1 cellular context compared by ENCODE assay signal in the genomic region with DNA sequence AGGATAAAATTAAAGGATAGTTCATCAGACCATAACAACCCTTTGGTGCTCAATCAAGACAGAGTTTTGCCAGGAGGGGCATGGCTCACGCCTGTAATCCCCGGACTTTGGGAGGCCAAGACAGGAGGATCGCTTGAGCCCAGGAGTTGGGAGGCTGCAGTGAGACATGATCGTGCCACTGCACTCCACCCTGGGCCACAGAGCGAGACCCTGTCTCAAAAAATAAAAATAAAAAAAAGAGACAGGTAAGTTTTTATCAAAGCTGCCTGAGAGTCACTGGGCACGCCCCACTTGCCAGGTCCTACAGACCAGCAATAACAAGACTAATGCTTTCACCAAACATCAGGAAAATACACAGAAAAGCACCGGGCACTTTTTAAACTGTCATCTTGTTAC.
TF ChIP-seq lines count a peak whose summit lies in the region.

No MANE protein-coding gene starts in this region.

TF ChIP-seq in IMR-90, 13 proteins besides CTCF, POLR2A, EP300 and RAD21 (continued from another document):
- TF ChIP-seq FOS (IDR thresholded peaks at IDR 0.05; ENCODE audit: low read depth, low read length) (no peak), RFX5 (IDR thresholded peaks at IDR 0.05; ENCODE audit: low read depth, low read length) (no peak), CEBPB (IDR thresholded peaks at IDR 0.05; ENCODE audit: low read depth, low read length) (no peak), CHD1 (IDR thresholded peaks at IDR 0.05; ENCODE audit: low read depth, low read length) (no peak), MAZ (IDR thresholded peaks at IDR 0.05; ENCODE audit: borderline replicate concordance, low read depth, low read length) (no peak)
- TF ChIP-seq, protein P1, sequence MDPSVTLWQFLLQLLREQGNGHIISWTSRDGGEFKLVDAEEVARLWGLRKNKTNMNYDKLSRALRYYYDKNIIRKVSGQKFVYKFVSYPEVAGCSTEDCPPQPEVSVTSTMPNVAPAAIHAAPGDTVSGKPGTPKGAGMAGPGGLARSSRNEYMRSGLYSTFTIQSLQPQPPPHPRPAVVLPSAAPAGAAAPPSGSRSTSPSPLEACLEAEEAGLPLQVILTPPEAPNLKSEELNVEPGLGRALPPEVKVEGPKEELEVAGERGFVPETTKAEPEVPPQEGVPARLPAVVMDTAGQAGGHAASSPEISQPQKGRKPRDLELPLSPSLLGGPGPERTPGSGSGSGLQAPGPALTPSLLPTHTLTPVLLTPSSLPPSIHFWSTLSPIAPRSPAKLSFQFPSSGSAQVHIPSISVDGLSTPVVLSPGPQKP (IDR thresholded peaks at IDR 0.05; ENCODE audit: borderline replicate concordance, low read depth, low read length): no peak
